Comparison of ENCODE assay signal across 1 cellular context in the genomic region with DNA sequence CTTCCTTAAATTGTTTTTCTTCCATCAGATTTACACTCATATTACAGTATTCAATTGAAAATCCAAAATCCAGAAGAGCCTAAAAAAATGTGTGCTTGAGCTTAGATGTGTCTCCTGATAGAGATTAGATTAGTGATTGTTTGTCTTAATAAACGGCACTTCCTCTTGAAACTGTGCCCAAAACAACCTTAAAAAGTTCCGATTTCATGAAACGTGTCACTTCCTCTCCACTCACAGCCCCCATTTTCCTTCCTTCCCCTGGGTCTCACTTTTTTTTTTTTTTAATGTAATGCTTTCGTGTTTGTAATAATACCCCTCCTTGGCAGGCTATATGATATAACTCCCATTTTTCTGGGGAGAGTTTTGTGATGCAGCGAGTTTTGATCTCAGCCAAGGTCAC.
TF ChIP-seq lines count a peak whose summit lies in the region.

No MANE protein-coding gene starts in this region.

TF ChIP-seq in GM23338, 12 proteins besides CTCF, POLR2A, EP300 and RAD21 (continued from another document):
- TF ChIP-seq ZNF462 (CRISPR knock-in tag; IDR thresholded peaks at IDR 0.05) (no peak), ZNF114 (CRISPR knock-in tag; IDR thresholded peaks at IDR 0.05) (no peak), CREB1 (CRISPR knock-in tag; IDR thresholded peaks at IDR 0.05; ENCODE audit: low read depth) (no peak), POLR2AphosphoS5 (IDR thresholded peaks at IDR 0.05; ENCODE audit: low read depth) (no peak), JUNB (IDR thresholded peaks at IDR 0.05; ENCODE audit: unreplicated experiment) (no peak)
- TF ChIP-seq, protein P1, sequence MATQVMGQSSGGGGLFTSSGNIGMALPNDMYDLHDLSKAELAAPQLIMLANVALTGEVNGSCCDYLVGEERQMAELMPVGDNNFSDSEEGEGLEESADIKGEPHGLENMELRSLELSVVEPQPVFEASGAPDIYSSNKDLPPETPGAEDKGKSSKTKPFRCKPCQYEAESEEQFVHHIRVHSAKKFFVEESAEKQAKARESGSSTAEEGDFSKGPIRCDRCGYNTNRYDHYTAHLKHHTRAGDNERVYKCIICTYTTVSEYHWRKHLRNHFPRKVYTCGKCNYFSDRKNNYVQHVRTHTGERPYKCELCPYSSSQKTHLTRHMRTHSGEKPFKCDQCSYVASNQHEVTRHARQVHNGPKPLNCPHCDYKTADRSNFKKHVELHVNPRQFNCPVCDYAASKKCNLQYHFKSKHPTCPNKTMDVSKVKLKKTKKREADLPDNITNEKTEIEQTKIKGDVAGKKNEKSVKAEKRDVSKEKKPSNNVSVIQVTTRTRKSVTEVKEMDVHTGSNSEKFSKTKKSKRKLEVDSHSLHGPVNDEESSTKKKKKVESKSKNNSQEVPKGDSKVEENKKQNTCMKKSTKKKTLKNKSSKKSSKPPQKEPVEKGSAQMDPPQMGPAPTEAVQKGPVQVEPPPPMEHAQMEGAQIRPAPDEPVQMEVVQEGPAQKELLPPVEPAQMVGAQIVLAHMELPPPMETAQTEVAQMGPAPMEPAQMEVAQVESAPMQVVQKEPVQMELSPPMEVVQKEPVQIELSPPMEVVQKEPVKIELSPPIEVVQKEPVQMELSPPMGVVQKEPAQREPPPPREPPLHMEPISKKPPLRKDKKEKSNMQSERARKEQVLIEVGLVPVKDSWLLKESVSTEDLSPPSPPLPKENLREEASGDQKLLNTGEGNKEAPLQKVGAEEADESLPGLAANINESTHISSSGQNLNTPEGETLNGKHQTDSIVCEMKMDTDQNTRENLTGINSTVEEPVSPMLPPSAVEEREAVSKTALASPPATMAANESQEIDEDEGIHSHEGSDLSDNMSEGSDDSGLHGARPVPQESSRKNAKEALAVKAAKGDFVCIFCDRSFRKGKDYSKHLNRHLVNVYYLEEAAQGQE (IDR thresholded peaks at IDR 0.05; ENCODE audit: unreplicated experiment): no peak
TF ChIP-seq in GM23338: peak in this region for 0.
